8 cellular contexts compared by ENCODE assay signal in the genomic region with DNA sequence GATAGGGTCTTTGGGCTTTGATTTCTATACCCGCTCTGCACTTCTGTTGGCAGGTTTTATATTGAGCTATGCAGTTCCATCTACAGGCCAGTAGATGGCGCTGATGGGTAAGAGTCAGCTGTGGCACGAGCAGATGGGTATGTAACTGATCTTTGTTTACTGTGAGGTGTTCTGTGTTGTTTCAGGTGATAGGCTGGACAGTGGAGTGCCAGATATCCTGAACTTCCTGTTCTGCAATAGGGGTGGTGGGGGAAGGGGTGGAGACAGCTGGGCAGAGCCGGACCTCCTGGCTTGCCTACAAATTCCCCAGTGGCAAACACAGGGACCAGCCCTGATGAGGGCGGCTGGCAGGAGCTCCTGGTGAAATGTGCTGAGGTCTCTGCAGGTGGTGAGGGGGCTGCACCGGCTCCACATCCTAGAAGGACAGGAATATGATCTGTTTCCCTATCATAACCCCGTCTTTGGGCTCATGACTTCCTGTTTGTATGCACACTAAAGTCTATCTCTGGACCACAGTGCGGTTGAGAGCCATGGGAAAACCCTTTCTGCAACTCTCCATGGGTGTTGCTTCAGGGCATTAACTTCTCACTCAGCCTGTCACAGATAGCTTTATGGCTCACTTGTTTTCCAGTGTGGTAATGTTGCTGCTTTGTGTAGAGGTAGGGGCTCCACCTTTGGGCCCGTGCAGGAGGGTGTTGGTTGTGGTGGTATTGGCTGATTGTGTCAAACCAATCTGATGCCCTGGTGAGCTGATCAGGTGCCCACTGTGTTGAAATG. TPM values are rescaled to one million over a fixed set of nuclear protein-coding genes. Genes with fewer than 3 reads are reported as not detected.
A peak's percentile ranks its signal among the peaks of the same experiment; 100 is the strongest.
DNase-seq lines count a peak whose midpoint lies in the region; ATAC-seq, FAIRE-seq and TF ChIP-seq lines count a peak whose summit lies in the region.

No MANE protein-coding gene starts in this region.

- no peak overlapping the region for H3K9ac ChIP-seq in Karpas-422 (ENCODE audit: low read length)

- no peaks in the 10 kb centered on the region for H3K9me2 ChIP-seq in Karpas-422 (replicated peaks; ENCODE audit: insufficient read depth, low read length)

- no peak for FAIRE-seq in RCC 7860 (lab: Jason Lieb, UNC)

- TF ChIP-seq POLR2A in prostate gland (IDR thresholded peaks at IDR 0.05) = no peak

- H3K79me2 ChIP-seq in Karpas-422 (ENCODE audit: low read length) = no peaks in the 10 kb centered on the region

- DNase-seq in Daoy (ENCODE audit: low read depth) = peak; percentile 69
- peak; percentile 82 for DNase-seq in Karpas-422
- peak; percentile 40 for DNase-seq in RCC 7860 (ENCODE audit: low spot score)
- DNase-seq in activated T-helper 9 cell treated with anti-CD3 and anti-CD28 coated beads, Interleukin-2, amount 50 U/mL, for 16 hours (ENCODE audit: low read depth) = peak; percentile 12
- DNase-seq in head of caudate nucleus = peak in 28 of 42 donors; percentile 13 to 80 (median 40)
- DNase-seq in prostate gland (ENCODE audit: low spot score) = peak; percentile 71
- no peak for DNase-seq in posterior vena cava (ENCODE audit: low spot score)

- H3K4me3 ChIP-seq in Karpas-422 (ENCODE audit: low read length) (no peak overlapping the region), prostate gland (no peak overlapping the region)

- H4K20me1 ChIP-seq in Karpas-422 (ENCODE audit: insufficient read depth, low read depth, low read length) = no peaks in the 10 kb centered on the region

- peak; percentile 82 to 97 (median 90) for TF ChIP-seq CTCF in prostate gland (IDR thresholded peaks at IDR 0.05)

- peak overlapping the region; percentile 53; the same call in 1 of the 2 replicates for H2AFZ ChIP-seq in Karpas-422 (ENCODE audit: low read length)

- H3K36me3 ChIP-seq in Karpas-422 (ENCODE audit: insufficient read depth, low read length) = no peaks in the 10 kb centered on the region
- no peaks in the 10 kb centered on the region for H3K36me3 ChIP-seq in prostate gland

- H3K9me3 ChIP-seq in Karpas-422 (ENCODE audit: low read length) (no peaks in the 10 kb centered on the region), prostate gland (no peaks in the 10 kb centered on the region)

- H3K4me1 ChIP-seq in Karpas-422 (ENCODE audit: low read length) (peaks cover 11% of the 10 kb centered on the region), prostate gland (replicated peaks) (no peaks in the 10 kb centered on the region)

- WGBS in prostate gland = 27% methylated on average over 9 of the region's 9 CpGs

- no peaks in the 10 kb centered on the region for H3K27me3 ChIP-seq in Karpas-422 (ENCODE audit: low read length)
- no peaks in the 10 kb centered on the region for H3K27me3 ChIP-seq in prostate gland (replicated peaks; ENCODE audit: insufficient read depth)

- peak; percentile 79 for ATAC-seq in GM21717 (IDR thresholded peaks at IDR 0.05; ENCODE audit: unreplicated experiment)

- H3K27ac ChIP-seq in Karpas-422 (ENCODE audit: low read length) = no peak overlapping the region
- no peak overlapping the region for H3K27ac ChIP-seq in prostate gland

- H3K4me2 ChIP-seq in Karpas-422 (ENCODE audit: low read depth, low read length, poor library complexity, severe bottlenecking) = peak overlapping the region; percentile 9

- intact Hi-C loops in head of caudate nucleus (cut with DNase I) = loop anchor here (10.0 kb wide), 1 partner anchor 254 kb away; no protein-coding TSS in a partner anchor
- intact Hi-C loops in prostate gland (cut with DNase I) = loop anchor here (5.0 kb wide), 1 partner anchor 242 kb away; no protein-coding TSS in a partner anchor
- intact Hi-C loops in posterior vena cava (cut with DNase I) = loop anchor here (5.0 to 10.0 kb wide), 2 partner anchors 244 to 252 kb away; no protein-coding TSS in a partner anchor

RNA-seq across cellular contexts. Expression of a gene that starts 13.4 kb away (rescaled TPM):
- total RNA-seq in Daoy (2014; rRNA removed; shearing (Covaris generic)) = 3.6 and 7.1 TPM in 2 replicates
- total RNA-seq in Karpas-422 (2014; rRNA removed; shearing (Covaris generic); ENCODE audit: low replicate concordance) = 18.9 and 21.2 TPM in 2 replicates
- 10 to 100 TPM in 1 of 2 donors, 1 to 10 TPM in 1; 9.8 to 27.0 TPM for total RNA-seq in prostate gland
- total RNA-seq in posterior vena cava = 10 to 100 TPM; 20.7 to 33.4 TPM
